In genomic region chr9:15018238-15018637, GRCh38 we compare ENCODE assay signal across 25 cellular contexts.
"Had no signal": no experiment of that assay in that cellular context is flagged by ENCODE, and none has a peak within 500 bp of the region (broad histone marks: within the 10 kb centered on the region; RNA-seq: fewer than 3 reads in every experiment).

No MANE protein-coding gene starts in this region.

- DNase-seq: activated CD4-positive, alpha-beta T cell treated with anti-CD3 and anti-CD28 coated beads for 1 hour; activated CD8-positive, alpha-beta memory T cell treated with anti-CD3 and anti-CD28 coated beads for 24 hours; activated CD8-positive, alpha-beta memory T cell treated with anti-CD3 and anti-CD28 coated beads, Interleukin-2, amount 50 U/mL, for 48 hours; activated gamma-delta T cell; activated T-cell treated with anti-CD3 and anti-CD28 coated beads, Interleukin-2, amount 50 U/mL, for 48 hours; adrenal gland; effector CD8-positive, alpha-beta T cell; esophagus squamous epithelium; hippocampal formation; kidney glomerular epithelial cell; lower lobe of right lung; nucleus accumbens; posterior cingulate gyrus; retina; stimulated activated CD8-positive, alpha-beta memory T cell treated with anti-CD3 and anti-CD28 coated beads, Interleukin-4, amount 100 ng/mL, for 48 hours; stimulated activated naive CD4-positive, alpha-beta T cell; tibial artery; uterus had no signal

- H3K27me3 ChIP-seq: adrenal gland, breast epithelium, esophagus squamous epithelium, tibial artery, uterus had no signal

- H3K9me3 Mint-ChIP-seq: activated naive CD4-positive, alpha-beta T cell treated with anti-CD3 and anti-CD28 coated beads, Interleukin-2, amount 50 U/mL, for 72 hours; mesothelial cell of epicardium; nephron; T-helper 1 cell treated with Interleukin-12 subunit alpha and Interleukin-12 subunit beta and Interleukin-4 antibody, amounts not matched to agents 30 μg/mL and 1 μg/mL, for 36 hours had no signal

- H3K9me3 ChIP-seq: adrenal gland, breast epithelium, esophagus squamous epithelium, lower lobe of right lung, tibial artery, uterus had no signal

- H3K27me3 Mint-ChIP-seq: dendritic cell treated with granulocyte-macrophage colony-stimulating factor and Interleukin-4, amounts not matched to agents 40 ng/mL and 50 ng/mL, for 4 days had no signal

- H3K27ac Mint-ChIP-seq: activated naive CD4-positive, alpha-beta T cell treated with anti-CD3 and anti-CD28 coated beads, Interleukin-2, amount 50 U/mL, for 72 hours; dendritic cell treated with granulocyte-macrophage colony-stimulating factor and Interleukin-4, amounts not matched to agents 40 ng/mL and 50 ng/mL, for 4 days; mesothelial cell of epicardium; T-helper 1 cell treated with Interleukin-12 subunit alpha and Interleukin-12 subunit beta and Interleukin-4 antibody, amounts not matched to agents 30 μg/mL and 1 μg/mL, for 36 hours had no signal

- H3K36me3 Mint-ChIP-seq: activated naive CD4-positive, alpha-beta T cell treated with anti-CD3 and anti-CD28 coated beads, Interleukin-2, amount 50 U/mL, for 72 hours; mesothelial cell of epicardium had no signal

- H3K4me1 ChIP-seq: adrenal gland, breast epithelium, esophagus squamous epithelium, lower lobe of right lung, tibial artery, uterus had no signal

- ATAC-seq: activated naive CD4-positive, alpha-beta T cell treated with anti-CD3 and anti-CD28 coated beads, Interleukin-2, amount 50 U/mL, for 72 hours had no signal

- H3K27ac ChIP-seq: adrenal gland, breast epithelium, esophagus squamous epithelium, lower lobe of right lung, tibial artery, uterus, VCaP had no signal

- H3K36me3 ChIP-seq: adrenal gland, breast epithelium, esophagus squamous epithelium, lower lobe of right lung, tibial artery, uterus had no signal

- H3K4me1 Mint-ChIP-seq: nephron had no signal

- H3K4me3 Mint-ChIP-seq: dendritic cell treated with granulocyte-macrophage colony-stimulating factor and Interleukin-4, amounts not matched to agents 40 ng/mL and 50 ng/mL, for 4 days; mesothelial cell of epicardium; nephron; T-helper 1 cell treated with Interleukin-12 subunit alpha and Interleukin-12 subunit beta and Interleukin-4 antibody, amounts not matched to agents 30 μg/mL and 1 μg/mL, for 36 hours had no signal

- H3K4me3 ChIP-seq: adrenal gland, breast epithelium, esophagus squamous epithelium, lower lobe of right lung, tibial artery, uterus had no signal
